In the genomic region with DNA sequence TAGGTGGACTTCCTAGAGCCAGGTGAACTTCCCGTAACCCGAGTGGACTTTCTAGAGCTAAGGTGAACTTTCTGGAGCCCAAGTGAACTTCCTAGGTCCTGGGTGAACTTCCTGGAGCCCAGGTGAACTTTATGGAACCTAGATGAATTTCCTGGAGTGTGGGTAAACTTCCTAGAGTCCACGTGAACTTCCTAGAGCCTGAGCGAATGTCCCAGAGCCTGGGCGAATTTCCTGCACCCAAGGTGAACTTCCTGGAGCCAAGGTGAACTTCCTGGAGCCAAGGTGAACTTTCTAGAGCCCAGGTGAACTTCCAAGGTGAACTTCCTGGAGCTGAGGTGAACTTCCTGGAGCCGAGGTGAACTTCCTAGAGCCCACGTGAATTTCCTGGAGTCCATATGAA, we compare ENCODE assay signal across 2 cellular contexts.
A peak's percentile ranks its signal among the peaks of the same experiment; 100 is the strongest.
TF ChIP-seq lines count a peak whose summit lies in the region.

No MANE protein-coding gene starts in this region.

TF ChIP-seq in HepG2, 621 proteins besides CTCF, POLR2A, EP300 and RAD21 (continued from another document):
- TF ChIP-seq, protein P1, sequence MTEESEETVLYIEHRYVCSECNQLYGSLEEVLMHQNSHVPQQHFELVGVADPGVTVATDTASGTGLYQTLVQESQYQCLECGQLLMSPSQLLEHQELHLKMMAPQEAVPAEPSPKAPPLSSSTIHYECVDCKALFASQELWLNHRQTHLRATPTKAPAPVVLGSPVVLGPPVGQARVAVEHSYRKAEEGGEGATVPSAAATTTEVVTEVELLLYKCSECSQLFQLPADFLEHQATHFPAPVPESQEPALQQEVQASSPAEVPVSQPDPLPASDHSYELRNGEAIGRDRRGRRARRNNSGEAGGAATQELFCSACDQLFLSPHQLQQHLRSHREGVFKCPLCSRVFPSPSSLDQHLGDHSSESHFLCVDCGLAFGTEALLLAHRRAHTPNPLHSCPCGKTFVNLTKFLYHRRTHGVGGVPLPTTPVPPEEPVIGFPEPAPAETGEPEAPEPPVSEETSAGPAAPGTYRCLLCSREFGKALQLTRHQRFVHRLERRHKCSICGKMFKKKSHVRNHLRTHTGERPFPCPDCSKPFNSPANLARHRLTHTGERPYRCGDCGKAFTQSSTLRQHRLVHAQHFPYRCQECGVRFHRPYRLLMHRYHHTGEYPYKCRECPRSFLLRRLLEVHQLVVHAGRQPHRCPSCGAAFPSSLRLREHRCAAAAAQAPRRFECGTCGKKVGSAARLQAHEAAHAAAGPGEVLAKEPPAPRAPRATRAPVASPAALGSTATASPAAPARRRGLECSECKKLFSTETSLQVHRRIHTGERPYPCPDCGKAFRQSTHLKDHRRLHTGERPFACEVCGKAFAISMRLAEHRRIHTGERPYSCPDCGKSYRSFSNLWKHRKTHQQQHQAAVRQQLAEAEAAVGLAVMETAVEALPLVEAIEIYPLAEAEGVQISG (CRISPR knock-in tag; IDR thresholded peaks at IDR 0.05), result 0 out of 2 replicates have a peak, but pooled peaks have one; percentile 17
- no peak for TF ChIP-seq HCFC1 (IDR thresholded peaks at IDR 0.05; ENCODE audit: low read depth, low read length)
TF ChIP-seq in HepG2: peak in this region for 4.

TF ChIP-seq in HEK293, 187 proteins besides CTCF, POLR2A, EP300 and RAD21 (continued from another document):
- TF ChIP-seq, protein P2, sequence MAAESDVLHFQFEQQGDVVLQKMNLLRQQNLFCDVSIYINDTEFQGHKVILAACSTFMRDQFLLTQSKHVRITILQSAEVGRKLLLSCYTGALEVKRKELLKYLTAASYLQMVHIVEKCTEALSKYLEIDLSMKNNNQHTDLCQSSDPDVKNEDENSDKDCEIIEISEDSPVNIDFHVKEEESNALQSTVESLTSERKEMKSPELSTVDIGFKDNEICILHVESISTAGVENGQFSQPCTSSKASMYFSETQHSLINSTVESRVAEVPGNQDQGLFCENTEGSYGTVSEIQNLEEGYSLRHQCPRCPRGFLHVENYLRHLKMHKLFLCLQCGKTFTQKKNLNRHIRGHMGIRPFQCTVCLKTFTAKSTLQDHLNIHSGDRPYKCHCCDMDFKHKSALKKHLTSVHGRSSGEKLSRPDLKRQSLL (tag by site-specific recombination; IDR thresholded peaks at IDR 0.05), result 0 out of 2 replicates have a peak, but pooled peaks have one; percentile 11
- no peak for TF ChIP-seq ZNF350 (tag by site-specific recombination; IDR thresholded peaks at IDR 0.05)
- TF ChIP-seq ZNF155 (tag by site-specific recombination; IDR thresholded peaks at IDR 0.05), result no peak
- TF ChIP-seq, protein P3, sequence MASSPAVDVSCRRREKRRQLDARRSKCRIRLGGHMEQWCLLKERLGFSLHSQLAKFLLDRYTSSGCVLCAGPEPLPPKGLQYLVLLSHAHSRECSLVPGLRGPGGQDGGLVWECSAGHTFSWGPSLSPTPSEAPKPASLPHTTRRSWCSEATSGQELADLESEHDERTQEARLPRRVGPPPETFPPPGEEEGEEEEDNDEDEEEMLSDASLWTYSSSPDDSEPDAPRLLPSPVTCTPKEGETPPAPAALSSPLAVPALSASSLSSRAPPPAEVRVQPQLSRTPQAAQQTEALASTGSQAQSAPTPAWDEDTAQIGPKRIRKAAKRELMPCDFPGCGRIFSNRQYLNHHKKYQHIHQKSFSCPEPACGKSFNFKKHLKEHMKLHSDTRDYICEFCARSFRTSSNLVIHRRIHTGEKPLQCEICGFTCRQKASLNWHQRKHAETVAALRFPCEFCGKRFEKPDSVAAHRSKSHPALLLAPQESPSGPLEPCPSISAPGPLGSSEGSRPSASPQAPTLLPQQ (tag by site-specific recombination; IDR thresholded peaks at IDR 0.05), result no peak
